In the genomic region with DNA sequence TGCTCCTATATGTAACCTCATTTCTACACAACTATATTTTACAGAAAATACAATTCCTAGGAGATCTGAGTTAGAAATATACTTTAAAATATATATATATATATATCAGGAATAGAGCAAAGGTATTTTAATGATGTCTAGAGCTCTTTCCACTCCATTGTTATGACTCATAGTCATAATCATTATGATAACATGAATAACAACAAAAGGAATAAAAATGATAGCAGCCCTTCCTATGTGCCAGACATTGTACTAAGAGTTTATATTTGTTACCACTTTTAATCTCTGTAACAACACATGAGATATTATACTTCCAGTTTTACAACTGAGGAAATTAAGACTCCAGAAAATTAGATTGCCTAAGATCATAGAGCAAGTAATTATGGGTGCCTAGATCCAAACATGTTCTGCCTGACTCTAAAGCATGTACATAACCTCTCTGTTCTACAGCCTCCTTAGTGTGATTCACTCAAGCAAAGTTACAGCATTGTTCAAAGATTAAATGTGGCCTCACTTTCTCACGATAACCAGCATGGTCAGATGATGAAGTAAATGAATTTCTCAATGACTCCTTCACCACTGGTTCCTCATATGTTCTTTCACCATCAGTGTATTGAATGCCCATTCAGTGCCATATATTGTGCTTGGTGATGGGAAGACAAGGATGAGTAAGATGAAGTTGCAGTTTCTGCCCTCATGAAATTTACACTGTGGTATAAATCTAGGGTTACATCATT, we compare ENCODE assay signal across 17 cellular contexts.
DNase-seq lines count a peak whose midpoint lies in the region; ATAC-seq, FAIRE-seq and TF ChIP-seq lines count a peak whose summit lies in the region.
"Had no signal": no experiment of that assay in that cellular context is flagged by ENCODE, and none has a peak within 500 bp of the region (broad histone marks: within the 10 kb centered on the region; RNA-seq: fewer than 3 reads in every experiment).

No MANE protein-coding gene starts in this region.

- POLR2A ChIA-PET in MCF 10A (lab: Yijun Ruan, JAX) = no interaction called here

- H3K9me3 ChIP-seq in breast epithelium = no peaks in the 10 kb centered on the region
- no peaks in the 10 kb centered on the region for H3K9me3 ChIP-seq in thoracic aorta
- no peaks in the 10 kb centered on the region for H3K9me3 ChIP-seq in kidney (ENCODE audit: control insufficient read depth in 1 of 2, low read length in 2 of 2)
- H3K9me3 ChIP-seq: testis had no signal

- H3K27ac ChIP-seq in breast epithelium = peak overlapping the region in 1 of 2 donors; percentile 77
- peak overlapping the region; percentile 74 to 79 for H3K27ac ChIP-seq in thoracic aorta
- no peak overlapping the region for H3K27ac ChIP-seq in kidney (ENCODE audit: low read depth in 2 of 2, low read length in 2 of 2)
- H3K27ac ChIP-seq: testis had no signal

- TF ChIP-seq CTCF in MCF 10A (IDR thresholded peaks at IDR 0.05; ENCODE audit: unreplicated experiment) (no peak), breast epithelium (IDR thresholded peaks at IDR 0.05) (no peak), astrocyte of the spinal cord (IDR thresholded peaks at IDR 0.05; ENCODE audit: low read depth, low read length) (no peak), thoracic aorta (IDR thresholded peaks at IDR 0.05) (no peak), kidney (IDR thresholded peaks at IDR 0.05; ENCODE audit: borderline replicate concordance, extremely low read depth, insufficient read depth) (no peak)

- H3K36me3 ChIP-seq in breast epithelium (no peaks in the 10 kb centered on the region), thoracic aorta (no peaks in the 10 kb centered on the region), kidney (ENCODE audit: control insufficient read depth in 1 of 2, insufficient read depth in 2 of 2, low read length in 2 of 2) (no peaks in the 10 kb centered on the region)

- no peak overlapping the region for H3K9ac ChIP-seq in kidney (ENCODE audit: low read length in 2 of 2)

- CTCF ChIA-PET in MCF 10A (lab: Yijun Ruan, JAX) = no interaction called here
- CTCF ChIA-PET in activated naive CD4-positive, alpha-beta T cell treated with anti-CD3 and anti-CD28 coated beads, Interleukin-2, amount 10 ng/mL, durations not matched to agents 7 days and 5 days (lab: Charles Lee) = interaction anchor here (1.1 kb wide), 1 partner anchor 29 kb away, joined by 3 read pairs; no protein-coding TSS in a partner anchor

- intact Hi-C loops in MCF 10A (cut with micrococcal nuclease) (no loop called here), breast epithelium (cut with DNase I; ENCODE audit: low total_unique reads) (no loop called here), kidney (cut with DNase I) (no loop called here)

- no peak for ATAC-seq in thoracic aorta (ENCODE audit: insufficient number of reproducible peaks, low FRiP score, low read depth)

- no peak for FAIRE-seq in kidney (lab: Jason Lieb, UNC)
- FAIRE-seq: colon, GM18507 had no signal

- BruUV-seq in MCF 10A (replicated peaks; lab: Mats Ljungman, UMichigan) = no TSS peak

- no peaks in the 10 kb centered on the region for H3K27me3 Mint-ChIP-seq in MCF 10A (ENCODE audit: insufficient read depth, unreplicated experiment)
- H3K27me3 Mint-ChIP-seq in activated naive CD4-positive, alpha-beta T cell treated with anti-CD3 and anti-CD28 coated beads, Interleukin-2, amount 10 ng/mL, durations not matched to agents 7 days and 5 days = no peaks in the 10 kb centered on the region

- DNase-seq in MCF 10A (ENCODE audit: unreplicated experiment) (peak; percentile 59), breast epithelium (ENCODE audit: low spot score in 2 of 2) (no peak), astrocyte of the spinal cord (ENCODE audit: low read depth, low spot score) (peak; percentile 22), glomerular visceral epithelial cell (ENCODE audit: extremely low spot score) (peak; percentile 36), thoracic aorta (ENCODE audit: low spot score) (no peak), kidney (no peak)
- DNase-seq in effector CD8-positive, alpha-beta T cell (lab: John Stamatoyannopoulos, UW) = no peak
- DNase-seq in activated naive CD4-positive, alpha-beta T cell treated with anti-CD3 and anti-CD28 coated beads, Interleukin-2, amount 10 ng/mL, durations not matched to agents 7 days and 5 days = no peak
- DNase-seq: ACHN; activated CD4-positive, alpha-beta T cell treated with anti-CD3 and anti-CD28 coated beads for 4 hours; DMS79 treated with DMSO at 0.1 percent for 48 hours; MM.1S; NCI-H510A; testis had no signal

- no peaks in the 10 kb centered on the region for H3K27me3 ChIP-seq in breast epithelium
- no peaks in the 10 kb centered on the region for H3K27me3 ChIP-seq in thoracic aorta (replicated peaks; ENCODE audit: insufficient read depth)
- H3K27me3 ChIP-seq: testis had no signal

- no peak overlapping the region for H3K4me3 Mint-ChIP-seq in MCF 10A (ENCODE audit: unreplicated experiment)
- no peak overlapping the region for H3K4me3 Mint-ChIP-seq in activated naive CD4-positive, alpha-beta T cell treated with anti-CD3 and anti-CD28 coated beads, Interleukin-2, amount 10 ng/mL, durations not matched to agents 7 days and 5 days

- H3K4me3 ChIP-seq in breast epithelium (no peak overlapping the region), astrocyte of the spinal cord (ENCODE audit: low read depth, low read length) (no peak overlapping the region), thoracic aorta (no peak overlapping the region), kidney (ENCODE audit: low read length in 2 of 2) (no peak overlapping the region)
- H3K4me3 ChIP-seq: testis had no signal

- in situ Hi-C loops in astrocyte of the spinal cord (cut with HindIII; ENCODE audit: low sequenced_read_pairs) = no loop called here

- peaks cover 4% of the 10 kb centered on the region for H3K36me3 Mint-ChIP-seq in MCF 10A (ENCODE audit: insufficient read depth, unreplicated experiment)
- no peaks in the 10 kb centered on the region for H3K36me3 Mint-ChIP-seq in activated naive CD4-positive, alpha-beta T cell treated with anti-CD3 and anti-CD28 coated beads, Interleukin-2, amount 10 ng/mL, durations not matched to agents 7 days and 5 days

- H3K4me1 ChIP-seq in breast epithelium (no peaks in the 10 kb centered on the region), thoracic aorta (ENCODE audit: control insufficient read depth in 1 of 2, low read depth in 2 of 2) (peaks cover 21 to 44% of the 10 kb centered on the region in 2 donors), kidney (ENCODE audit: control insufficient read depth in 1 of 2, insufficient read depth in 1 of 2, low read depth in 1 of 2, low read length in 2 of 2) (no peaks in the 10 kb centered on the region)
- H3K4me1 ChIP-seq: testis had no signal

- H3K9me3 Mint-ChIP-seq in MCF 10A (ENCODE audit: unreplicated experiment) = no peaks in the 10 kb centered on the region
- no peaks in the 10 kb centered on the region for H3K9me3 Mint-ChIP-seq in activated naive CD4-positive, alpha-beta T cell treated with anti-CD3 and anti-CD28 coated beads, Interleukin-2, amount 10 ng/mL, durations not matched to agents 7 days and 5 days
- H3K9me3 Mint-ChIP-seq: activated T-helper 2 cell treated with anti-CD3 and anti-CD28 coated beads, Interferon-gamma antibody, Interleukin-2, Interleukin-4, amounts not matched to agents 10 μg/mL and 5 μg/mL and 100 μg/mL, durations not matched to agents 14 hours and 24 hours and 36 hours had no signal

- TF ChIP-seq POLR2A in breast epithelium (IDR thresholded peaks at IDR 0.05) = no peak

- H3K27ac Mint-ChIP-seq in MCF 10A (ENCODE audit: low read depth, unreplicated experiment) = peak overlapping the region; percentile 66
- H3K27ac Mint-ChIP-seq in activated naive CD4-positive, alpha-beta T cell treated with anti-CD3 and anti-CD28 coated beads, Interleukin-2, amount 10 ng/mL, durations not matched to agents 7 days and 5 days = no peak overlapping the region
- H3K27ac Mint-ChIP-seq: activated T-helper 2 cell treated with anti-CD3 and anti-CD28 coated beads, Interferon-gamma antibody, Interleukin-2, Interleukin-4, amounts not matched to agents 10 μg/mL and 5 μg/mL and 100 μg/mL, durations not matched to agents 14 hours and 24 hours and 36 hours had no signal

- H3K4me1 Mint-ChIP-seq in MCF 10A (ENCODE audit: insufficient read depth, unreplicated experiment) = peaks cover 23% of the 10 kb centered on the region
- H3K4me1 Mint-ChIP-seq in activated naive CD4-positive, alpha-beta T cell treated with anti-CD3 and anti-CD28 coated beads, Interleukin-2, amount 10 ng/mL, durations not matched to agents 7 days and 5 days = no peaks in the 10 kb centered on the region

Comparison
In these comparisons a context has a peak if more than half of its experiments do, and no peak if none do; other contexts are left out.
1. DNase-seq: peak in MCF 10A (single experiment), astrocyte of the spinal cord (single experiment) and glomerular visceral epithelial cell (single experiment); none in breast epithelium (0 of 2), thoracic aorta (single experiment), effector CD8-positive, alpha-beta T cell (single experiment), activated naive CD4-positive, alpha-beta T cell treated with anti-CD3 and anti-CD28 coated beads, Interleukin-2, amount 10 ng/mL, durations not matched to agents 7 days and 5 days (single experiment) and kidney (single experiment).
2. H3K27ac ChIP-seq: peak in thoracic aorta (2 of 2); none in kidney (0 of 2).